In the genomic region with DNA sequence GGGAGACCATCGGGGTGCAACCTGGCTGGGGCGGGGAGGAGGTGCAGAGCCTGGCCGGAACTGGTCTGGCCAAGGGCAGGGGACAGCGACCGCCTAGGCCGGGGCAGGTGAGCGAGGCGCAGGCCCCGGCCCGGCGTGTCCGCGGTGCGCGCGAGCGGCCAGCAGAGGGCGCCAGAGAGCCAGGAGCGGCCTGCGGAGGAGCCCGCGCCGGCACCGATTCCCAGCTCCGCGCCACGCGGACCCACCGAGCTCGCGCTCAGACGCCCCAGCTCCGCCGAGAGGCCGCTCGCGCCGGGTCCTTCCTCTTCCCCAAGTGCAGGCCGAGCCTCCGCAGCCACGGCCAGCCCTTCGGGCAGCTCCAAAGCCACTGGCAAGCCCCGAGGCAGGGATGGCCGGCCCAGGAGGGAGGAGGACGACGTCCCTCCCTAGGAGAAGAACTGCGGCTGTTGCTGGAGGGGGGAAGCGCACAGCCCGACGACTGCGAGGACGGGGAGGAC, we compare ENCODE assay signal across 1 cellular context.
TF ChIP-seq lines count a peak whose summit lies in the region.

No MANE protein-coding gene starts in this region.

TF ChIP-seq in HCT116, 20 proteins besides CTCF, POLR2A, EP300 and RAD21:
- TF ChIP-seq, protein P1, sequence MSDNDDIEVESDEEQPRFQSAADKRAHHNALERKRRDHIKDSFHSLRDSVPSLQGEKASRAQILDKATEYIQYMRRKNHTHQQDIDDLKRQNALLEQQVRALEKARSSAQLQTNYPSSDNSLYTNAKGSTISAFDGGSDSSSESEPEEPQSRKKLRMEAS (IDR thresholded peaks at IDR 0.05): peak; percentile 69
- peak; percentile 53 for TF ChIP-seq ZFX (IDR thresholded peaks at IDR 0.05)
TF ChIP-seq in HCT116: peak in this region for 2; not testable (repeated sequence) for 18.
